16 cellular contexts compared by ENCODE assay signal in the genomic region with DNA sequence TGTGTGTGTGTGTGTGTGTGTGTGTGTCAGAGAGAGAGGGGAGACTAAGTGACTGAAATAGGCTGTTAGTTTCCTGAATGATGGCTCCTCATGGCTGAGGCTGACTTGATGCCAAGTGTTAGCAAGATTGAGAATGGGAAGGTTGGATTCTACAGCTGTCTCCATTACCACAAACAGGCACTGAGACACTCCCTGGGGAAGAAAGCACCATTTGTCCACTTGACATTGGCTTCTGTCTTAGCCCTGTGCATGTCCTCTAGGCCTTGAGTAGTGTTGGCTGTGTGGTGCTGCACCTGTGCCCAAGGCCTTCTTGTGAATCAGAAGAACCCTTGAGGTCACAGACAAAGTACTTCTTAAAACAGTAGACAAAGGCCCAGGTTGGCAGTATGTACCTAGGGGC.
"Had no signal": no experiment of that assay in that cellular context is flagged by ENCODE, and none has a peak within 500 bp of the region (broad histone marks: within the 10 kb centered on the region; RNA-seq: fewer than 3 reads in every experiment).

No MANE protein-coding gene starts in this region.

- H3K9me3 ChIP-seq: esophagus squamous epithelium, upper lobe of left lung had no signal

- DNase-seq: activated CD4-positive, alpha-beta T cell treated with anti-CD3 and anti-CD28 coated beads, Interleukin-2, amount 50 U/mL, for 1 hour; activated CD8-positive, alpha-beta memory T cell treated with anti-CD3 and anti-CD28 coated beads for 24 hours; activated gamma-delta T cell treated with Interleukin-2 at 50 U/mL for 16 hours; activated naive CD8-positive, alpha-beta T cell treated with anti-CD3 and anti-CD28 coated beads, Interleukin-2, amount 10 ng/mL, durations not matched to agents 7 days and 5 days; esophagus squamous epithelium; left ventricle myocardium superior; mesendoderm; nephron progenitor cell; occipital lobe; right cardiac atrium; stimulated activated naive CD8-positive, alpha-beta T cell treated with anti-CD3 and anti-CD28 coated beads, Interleukin-15, Interleukin-2, amounts not matched to agents 100 U/mL and 50 U/mL, for 24 hours; T-helper 9 cell had no signal

- ATAC-seq: activated CD4-positive, CD25-positive, alpha-beta regulatory T cell treated with anti-CD3 and anti-CD28 coated beads, Interleukin-2, amount 50 U/mL, for 24 hours; left ventricle myocardium superior; right cardiac atrium; stimulated activated naive CD8-positive, alpha-beta T cell treated with anti-CD3 and anti-CD28 coated beads, Interleukin-15, Interleukin-2, amounts not matched to agents 100 U/mL and 50 U/mL, for 24 hours had no signal

- H3K4me3 ChIP-seq: coronary artery, esophagus squamous epithelium, smooth muscle cell, upper lobe of left lung had no signal

- H3K27ac ChIP-seq: coronary artery, esophagus squamous epithelium had no signal

- H3K27me3 ChIP-seq: esophagus squamous epithelium, upper lobe of left lung had no signal
